8 cellular contexts compared by ENCODE assay signal in the genomic region with DNA sequence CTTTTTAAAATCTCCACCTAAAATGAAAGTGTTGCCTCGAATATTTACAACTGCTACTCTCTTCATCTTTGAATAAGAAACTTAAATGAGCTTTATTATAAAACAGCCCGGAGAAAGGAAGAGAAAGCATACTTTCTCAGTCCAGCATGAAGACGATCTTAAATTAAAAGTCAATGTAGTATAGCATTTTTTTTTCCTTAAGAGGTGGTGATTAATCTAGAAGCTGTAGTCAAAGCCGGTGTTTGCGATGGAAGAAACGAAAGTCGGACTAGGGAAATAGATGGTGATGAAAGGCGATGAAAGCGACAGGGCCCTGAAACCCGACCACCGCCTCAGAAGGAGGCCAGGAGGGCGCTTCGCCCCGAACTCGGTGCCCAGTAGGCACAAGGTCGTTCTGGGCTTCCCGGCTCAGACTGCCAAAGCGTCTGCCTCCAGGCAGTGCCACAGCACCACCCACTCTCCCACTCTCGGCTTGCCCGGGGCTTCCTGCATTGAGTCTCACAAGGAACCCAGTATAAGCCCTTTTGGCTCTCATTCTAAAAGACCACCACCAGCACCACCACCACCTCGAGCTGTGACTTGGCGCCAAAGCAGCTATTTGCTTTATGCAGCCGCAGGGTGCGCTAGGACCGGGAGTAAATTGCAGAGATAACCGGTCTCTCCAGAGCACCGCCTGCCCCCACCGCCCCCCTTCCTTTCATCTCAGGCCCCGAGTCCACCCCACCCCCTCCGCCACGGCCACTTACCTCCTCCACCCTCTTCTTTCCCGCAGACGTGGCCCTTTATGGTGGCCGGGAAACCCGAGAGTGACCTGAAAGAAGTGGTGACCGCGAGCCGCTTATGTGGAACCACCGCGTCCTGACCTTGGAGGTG. TPM values are rescaled to one million over a fixed set of nuclear protein-coding genes. Genes with fewer than 3 reads are reported as not detected.
DNase-seq lines count a peak whose midpoint lies in the region; ATAC-seq and TF ChIP-seq lines count a peak whose summit lies in the region.

No MANE protein-coding gene starts in this region.

- DNase-seq in A172 (ENCODE audit: low spot score) = peak; percentile 19
- peak; percentile 82 for DNase-seq in H7
- DNase-seq in activated CD4-positive, alpha-beta T cell treated with anti-CD3 and anti-CD28 coated beads, Interleukin-2, amount 10 ng/mL, durations not matched to agents 7 days and 5 days = peak; percentile 17
- DNase-seq in fibroblast of mammary gland (ENCODE audit: low read depth) = peak; percentile 12
- no peak for DNase-seq in putamen (ENCODE audit: low spot score)

- no peaks in the 10 kb centered on the region for H3K9me2 ChIP-seq in neural cell (ENCODE audit: insufficient read depth, low read length)

- peaks cover 90% of the 10 kb centered on the region for H3K27me3 Mint-ChIP-seq in activated CD4-positive, alpha-beta T cell treated with anti-CD3 and anti-CD28 coated beads, Interleukin-2, amount 10 ng/mL, durations not matched to agents 7 days and 5 days

- H3K36me3 ChIP-seq in H7 (replicated peaks; ENCODE audit: control insufficient read depth, insufficient read depth, low read length) = no peaks in the 10 kb centered on the region
- H3K36me3 ChIP-seq in neural cell (ENCODE audit: insufficient read depth, low read length) = no peaks in the 10 kb centered on the region

- CTCF ChIA-PET in activated CD4-positive, alpha-beta T cell treated with anti-CD3 and anti-CD28 coated beads, Interleukin-2, amount 10 ng/mL, durations not matched to agents 7 days and 5 days (lab: Charles Lee) = interaction anchor here (0.9 kb wide), 1 partner anchor 30 kb away, joined by 3 read pairs; no protein-coding TSS in a partner anchor

- POLR2A ChIA-PET in activated CD4-positive, alpha-beta T cell treated with anti-CD3 and anti-CD28 coated beads, Interleukin-2, amount 10 ng/mL, durations not matched to agents 7 days and 5 days (lab: Charles Lee) = no interaction called here

- H3K27ac ChIP-seq in neural cell (ENCODE audit: low read length) = no peak overlapping the region

- H3K4me3 ChIP-seq in H7 (ENCODE audit: insufficient read depth, low read depth, low read length) (peak overlapping the region; percentile 37), fibroblast of mammary gland (ENCODE audit: control insufficient read depth, low read depth, low read length) (no peak overlapping the region), neural cell (ENCODE audit: low read length) (peak overlapping the region; percentile 15)

- H4K20me1 ChIP-seq in neural cell (ENCODE audit: insufficient read depth) = no peaks in the 10 kb centered on the region

- no peak overlapping the region for H3K4me2 ChIP-seq in neural cell (ENCODE audit: low read length)

- H3K79me2 ChIP-seq in neural cell (replicated peaks; ENCODE audit: insufficient read depth, low read length) = no peaks in the 10 kb centered on the region

- H3K27me3 ChIP-seq in H7 (ENCODE audit: control insufficient read depth, insufficient read depth, low read length) = peaks cover 90% of the 10 kb centered on the region
- peaks cover 100% of the 10 kb centered on the region for H3K27me3 ChIP-seq in neural cell (ENCODE audit: insufficient read depth, low read depth, low read length)

- ATAC-seq in HG03159 (IDR thresholded peaks at IDR 0.05; ENCODE audit: unreplicated experiment) (no peak), GM18498 (IDR thresholded peaks at IDR 0.05; ENCODE audit: unreplicated experiment) (no peak)

- H3K9ac ChIP-seq in neural cell (ENCODE audit: low read length) = no peak overlapping the region

- no peak overlapping the region for H2AFZ ChIP-seq in neural cell (ENCODE audit: low read depth, low read length)

- H3K9me3 ChIP-seq in neural cell (ENCODE audit: low read length) = no peaks in the 10 kb centered on the region

- H3K36me3 Mint-ChIP-seq in activated CD4-positive, alpha-beta T cell treated with anti-CD3 and anti-CD28 coated beads, Interleukin-2, amount 10 ng/mL, durations not matched to agents 7 days and 5 days (ENCODE audit: low read depth) = peaks cover 3% of the 10 kb centered on the region

- no peaks in the 10 kb centered on the region for H3K9me3 Mint-ChIP-seq in activated CD4-positive, alpha-beta T cell treated with anti-CD3 and anti-CD28 coated beads, Interleukin-2, amount 10 ng/mL, durations not matched to agents 7 days and 5 days

- TF ChIP-seq RAD21 in neural cell (conservative IDR thresholded peaks at IDR 0.05) = no peak

- H3F3A ChIP-seq in neural cell (ENCODE audit: insufficient read depth, low read length, poor library complexity, severe bottlenecking) = no peaks in the 10 kb centered on the region

- TF ChIP-seq CTCF in fibroblast of mammary gland (conservative IDR thresholded peaks at IDR 0.05; ENCODE audit: control insufficient read depth, insufficient read depth, low read depth, low read length) (no peak), neural cell (IDR thresholded peaks at IDR 0.05; ENCODE audit: poor library complexity, severe bottlenecking) (no peak)

- H3K4me1 Mint-ChIP-seq in activated CD4-positive, alpha-beta T cell treated with anti-CD3 and anti-CD28 coated beads, Interleukin-2, amount 10 ng/mL, durations not matched to agents 7 days and 5 days = peaks cover 25% of the 10 kb centered on the region

- peak overlapping the region; percentile 59 for H3K4me3 Mint-ChIP-seq in activated CD4-positive, alpha-beta T cell treated with anti-CD3 and anti-CD28 coated beads, Interleukin-2, amount 10 ng/mL, durations not matched to agents 7 days and 5 days

- no peak overlapping the region for H3K27ac Mint-ChIP-seq in activated CD4-positive, alpha-beta T cell treated with anti-CD3 and anti-CD28 coated beads, Interleukin-2, amount 10 ng/mL, durations not matched to agents 7 days and 5 days

- no peak for TF ChIP-seq EP300 in neural cell (conservative IDR thresholded peaks at IDR 0.05; ENCODE audit: poor library complexity, severe bottlenecking)

TF ChIP-seq in neural cell, 6 proteins besides CTCF, POLR2A, EP300 and RAD21:
- TF ChIP-seq TAF1 (IDR thresholded peaks at IDR 0.05; ENCODE audit: low read depth) = no peak
- no peak for TF ChIP-seq MXI1 (conservative IDR thresholded peaks at IDR 0.05; ENCODE audit: poor library complexity, severe bottlenecking)
- no peak for TF ChIP-seq SMC3 (conservative IDR thresholded peaks at IDR 0.05; ENCODE audit: poor library complexity)
- TF ChIP-seq POLR2AphosphoS5 (IDR thresholded peaks at IDR 0.05) = peak; percentile 65
- TF ChIP-seq, protein P1, sequence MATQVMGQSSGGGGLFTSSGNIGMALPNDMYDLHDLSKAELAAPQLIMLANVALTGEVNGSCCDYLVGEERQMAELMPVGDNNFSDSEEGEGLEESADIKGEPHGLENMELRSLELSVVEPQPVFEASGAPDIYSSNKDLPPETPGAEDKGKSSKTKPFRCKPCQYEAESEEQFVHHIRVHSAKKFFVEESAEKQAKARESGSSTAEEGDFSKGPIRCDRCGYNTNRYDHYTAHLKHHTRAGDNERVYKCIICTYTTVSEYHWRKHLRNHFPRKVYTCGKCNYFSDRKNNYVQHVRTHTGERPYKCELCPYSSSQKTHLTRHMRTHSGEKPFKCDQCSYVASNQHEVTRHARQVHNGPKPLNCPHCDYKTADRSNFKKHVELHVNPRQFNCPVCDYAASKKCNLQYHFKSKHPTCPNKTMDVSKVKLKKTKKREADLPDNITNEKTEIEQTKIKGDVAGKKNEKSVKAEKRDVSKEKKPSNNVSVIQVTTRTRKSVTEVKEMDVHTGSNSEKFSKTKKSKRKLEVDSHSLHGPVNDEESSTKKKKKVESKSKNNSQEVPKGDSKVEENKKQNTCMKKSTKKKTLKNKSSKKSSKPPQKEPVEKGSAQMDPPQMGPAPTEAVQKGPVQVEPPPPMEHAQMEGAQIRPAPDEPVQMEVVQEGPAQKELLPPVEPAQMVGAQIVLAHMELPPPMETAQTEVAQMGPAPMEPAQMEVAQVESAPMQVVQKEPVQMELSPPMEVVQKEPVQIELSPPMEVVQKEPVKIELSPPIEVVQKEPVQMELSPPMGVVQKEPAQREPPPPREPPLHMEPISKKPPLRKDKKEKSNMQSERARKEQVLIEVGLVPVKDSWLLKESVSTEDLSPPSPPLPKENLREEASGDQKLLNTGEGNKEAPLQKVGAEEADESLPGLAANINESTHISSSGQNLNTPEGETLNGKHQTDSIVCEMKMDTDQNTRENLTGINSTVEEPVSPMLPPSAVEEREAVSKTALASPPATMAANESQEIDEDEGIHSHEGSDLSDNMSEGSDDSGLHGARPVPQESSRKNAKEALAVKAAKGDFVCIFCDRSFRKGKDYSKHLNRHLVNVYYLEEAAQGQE (IDR thresholded peaks at IDR 0.05; ENCODE audit: borderline replicate concordance) = no peak
- TF ChIP-seq EZH2 (IDR thresholded peaks at IDR 0.05; ENCODE audit: borderline replicate concordance, insufficient read depth, low read length, poor library complexity, severe bottlenecking) = peak; percentile 55

RNA-seq across cellular contexts. Expression of gene TCF21, which starts 2.3 kb away (rescaled TPM):
- not detected in 2 replicates for total RNA-seq in A172 (2014; rRNA removed; shearing (Covaris generic))
- 0.03 TPM in 1 of 2 replicates, not detected in the other for total RNA-seq in H7 (2014; rRNA removed; shearing (Covaris generic))
- total RNA-seq in activated CD4-positive, alpha-beta T cell treated with anti-CD3 and anti-CD28 coated beads, Interleukin-2, amount 10 ng/mL, durations not matched to agents 7 days and 5 days = not detected
- not detected in 2 replicates for polyA plus RNA-seq in neural cell
- not detected in 2 replicates for polyA minus RNA-seq in neural cell
